8 cellular contexts compared by ENCODE assay signal in the genomic region with DNA sequence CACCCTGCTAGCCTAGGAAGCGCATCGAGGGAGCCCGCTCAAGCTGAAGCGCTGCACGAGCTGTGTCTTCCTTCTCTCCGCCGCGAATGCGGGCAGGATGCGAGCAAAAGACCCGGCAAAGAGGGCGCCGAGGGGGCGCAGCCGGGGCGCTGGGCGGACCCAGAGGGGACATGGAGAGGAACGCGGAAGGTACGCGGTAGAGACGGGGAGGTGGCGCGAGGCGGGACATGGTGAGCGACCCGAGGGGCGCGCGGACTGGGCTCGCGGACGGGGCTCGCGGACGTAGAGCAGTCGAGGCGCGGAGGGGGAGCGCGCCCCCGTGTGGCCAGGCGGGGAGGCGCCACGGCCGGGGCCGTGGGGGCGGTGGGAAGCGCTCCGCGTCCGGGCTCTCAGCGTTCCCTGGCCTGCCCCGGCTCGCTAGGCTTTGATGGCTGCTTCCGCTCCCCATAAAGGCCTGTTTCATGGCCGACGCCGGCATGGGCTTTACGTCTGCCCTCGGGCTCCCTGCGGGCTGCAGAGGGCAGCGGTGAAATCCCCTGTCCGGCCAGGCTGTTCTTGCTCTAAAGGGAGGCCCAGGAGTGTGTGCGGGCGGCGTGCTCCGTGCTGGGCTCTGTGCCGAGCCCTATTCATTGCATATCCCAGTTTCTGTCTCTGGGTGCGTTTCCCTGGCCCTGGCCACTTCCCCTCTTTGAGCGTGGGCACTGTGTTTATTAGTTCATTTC. TPM values are rescaled to one million over a fixed set of nuclear protein-coding genes. Genes with fewer than 3 reads are reported as not detected.
DNase-seq lines count a peak whose midpoint lies in the region; ATAC-seq and TF ChIP-seq lines count a peak whose summit lies in the region.

No MANE protein-coding gene starts in this region.

- H3K27me3 ChIP-seq in HL-60 (ENCODE audit: insufficient read depth, poor library complexity, severe bottlenecking), result peaks cover 14% of the 10 kb centered on the region
- H3K27me3 ChIP-seq in heart left ventricle, result peaks cover 0 to 86% (median 24%) of the 10 kb centered on the region in 9 donors
- no peaks in the 10 kb centered on the region for H3K27me3 ChIP-seq in ovary
- peaks cover 0 to 21% of the 10 kb centered on the region in 2 donors for H3K27me3 ChIP-seq in tibial nerve

- TF ChIP-seq CTCF in HL-60 (IDR thresholded peaks at IDR 0.05; ENCODE audit: insufficient read depth, low read length) (peak; percentile 65), heart left ventricle (IDR thresholded peaks at IDR 0.05) (peak; percentile 76 to 99 (median 94)), ovary (IDR thresholded peaks at IDR 0.05) (peak; percentile 81 to 95 (median 93)), tibial nerve (IDR thresholded peaks at IDR 0.05) (peak; percentile 88 to 97 (median 95))

- WGBS in heart left ventricle, 4 donors, result 0 to 1% (median 1%) methylated on average over 24 to 71 of the region's 71 CpGs
- 1% methylated on average over 50 to 71 of the region's 71 CpGs for WGBS in ovary, 3 donors
- WGBS in tibial nerve, 2 donors, result 1 to 2% methylated on average over 37 to 68 of the region's 71 CpGs

- TF ChIP-seq EP300 in ovary (IDR thresholded peaks at IDR 0.05) (no peak), tibial nerve (IDR thresholded peaks at IDR 0.05) (peak in 1 of 2 donors; percentile 38)

- peaks cover 68% of the 10 kb centered on the region for H3K27me3 Mint-ChIP-seq in activated naive CD8-positive, alpha-beta T cell treated with anti-CD3 and anti-CD28 coated beads, Interleukin-2, amount 10 ng/mL, durations not matched to agents 7 days and 5 days

- DNase-seq in CMK (ENCODE audit: low read depth), result peak; percentile 45
- DNase-seq in HL-60 (ENCODE audit: low read depth in 1 of 2, low spot score in 1 of 2), result peak; percentile 29 to 45
- DNase-seq in SK-MEL-5 (ENCODE audit: low read depth, low spot score), result peak; percentile 64
- peak; percentile 89 for DNase-seq in activated naive CD8-positive, alpha-beta T cell treated with anti-CD3 and anti-CD28 coated beads, Interleukin-2, amount 10 ng/mL, durations not matched to agents 7 days and 5 days
- peak; percentile 54 to 83 (median 65) for DNase-seq in heart left ventricle
- peak; percentile 58 to 87 (median 74) for DNase-seq in ovary
- DNase-seq in tibial nerve (ENCODE audit: low spot score in 2 of 2), result peak in 1 of 2 donors; percentile 45

- H3K36me3 ChIP-seq in heart left ventricle (no peaks in the 10 kb centered on the region), ovary (no peaks in the 10 kb centered on the region), tibial nerve (no peaks in the 10 kb centered on the region)

- H3K9me3 ChIP-seq in heart left ventricle (peaks cover 0 to 18% (median 2%) of the 10 kb centered on the region in 12 donors), ovary (no peaks in the 10 kb centered on the region), tibial nerve (peaks cover 0 to 14% (median 1%) of the 10 kb centered on the region in 4 donors)

- no peak overlapping the region for H3K27ac ChIP-seq in HL-60 (replicated peaks)
- H3K27ac ChIP-seq in heart left ventricle, result peak overlapping the region in 8 of 12 donors; percentile 24 to 55 (median 40)
- H3K27ac ChIP-seq in ovary, result no peak overlapping the region
- H3K27ac ChIP-seq in tibial nerve, result peak overlapping the region; percentile 33 to 82 (median 60)

- H3K36me3 Mint-ChIP-seq in activated naive CD8-positive, alpha-beta T cell treated with anti-CD3 and anti-CD28 coated beads, Interleukin-2, amount 10 ng/mL, durations not matched to agents 7 days and 5 days, result no peaks in the 10 kb centered on the region

- intact Hi-C loops in heart left ventricle (cut with DNase I) (loop anchor here in 4 of 10 donors (5.0 kb wide), 2 partner anchors 502 to 687 kb away; no protein-coding TSS in a partner anchor), ovary (cut with DNase I) (no loop called here)

- H3K4me1 ChIP-seq in heart left ventricle (peaks cover 0 to 25% (median 8%) of the 10 kb centered on the region in 12 donors), ovary (ENCODE audit: insufficient read depth) (no peaks in the 10 kb centered on the region), tibial nerve (peaks cover 0 to 41% (median 12%) of the 10 kb centered on the region in 4 donors)

- in situ Hi-C loops in SK-MEL-5 (cut with HindIII; ENCODE audit: low pct_unique_long_range_greater_than_20kb, low sequenced_read_pairs), result no loop called here

- peak overlapping the region; percentile 77 for H3K4me3 Mint-ChIP-seq in activated naive CD8-positive, alpha-beta T cell treated with anti-CD3 and anti-CD28 coated beads, Interleukin-2, amount 10 ng/mL, durations not matched to agents 7 days and 5 days

- H3K4me3 ChIP-seq in HL-60 (replicated peaks; ENCODE audit: insufficient read depth, low read length) (peak overlapping the region; percentile 42), heart left ventricle (peak overlapping the region; percentile 25 to 68 (median 53)), ovary (peak overlapping the region; percentile 45), tibial nerve (peak overlapping the region; percentile 33 to 63 (median 52))

- POLR2A ChIA-PET in activated naive CD8-positive, alpha-beta T cell treated with anti-CD3 and anti-CD28 coated beads, Interleukin-2, amount 10 ng/mL, durations not matched to agents 7 days and 5 days (lab: Charles Lee), result interaction anchor here (0.7 kb wide), 1 partner anchor 1556 kb away, joined by 3 read pairs; no protein-coding TSS in a partner anchor

- ATAC-seq in activated naive CD8-positive, alpha-beta T cell treated with anti-CD3 and anti-CD28 coated beads, Interleukin-2, amount 10 ng/mL, durations not matched to agents 7 days and 5 days (ENCODE audit: low read depth), result peak; percentile 89
- peak in 3 of 4 donors; percentile 86 to 94 (median 88) for ATAC-seq in heart left ventricle
- ATAC-seq in HG03354 (IDR thresholded peaks at IDR 0.05; ENCODE audit: poor library complexity, severe bottlenecking, unreplicated experiment), result no peak

- TF ChIP-seq POLR2A in heart left ventricle (IDR thresholded peaks at IDR 0.05), result no peak
- no peak for TF ChIP-seq POLR2A in ovary (IDR thresholded peaks at IDR 0.05)
- TF ChIP-seq POLR2A in tibial nerve (IDR thresholded peaks at IDR 0.05), result peak in 1 of 2 donors; percentile 15

- H3K4me1 Mint-ChIP-seq in activated naive CD8-positive, alpha-beta T cell treated with anti-CD3 and anti-CD28 coated beads, Interleukin-2, amount 10 ng/mL, durations not matched to agents 7 days and 5 days, result peaks cover 6% of the 10 kb centered on the region

- no peak overlapping the region for H3K27ac Mint-ChIP-seq in activated naive CD8-positive, alpha-beta T cell treated with anti-CD3 and anti-CD28 coated beads, Interleukin-2, amount 10 ng/mL, durations not matched to agents 7 days and 5 days

- no peaks in the 10 kb centered on the region for H3K9me3 Mint-ChIP-seq in activated naive CD8-positive, alpha-beta T cell treated with anti-CD3 and anti-CD28 coated beads, Interleukin-2, amount 10 ng/mL, durations not matched to agents 7 days and 5 days

RNA-seq across cellular contexts. Expression of a gene that starts 31.2 kb away (rescaled TPM):
- not detected in 2 replicates for total RNA-seq in SK-MEL-5 (2014; rRNA removed; shearing (Covaris generic))
- not detected in 2 replicates for polyA plus RNA-seq in SK-MEL-5 (2015; cell fraction: cytosol; rRNA removed)
- polyA plus RNA-seq in SK-MEL-5 (2015; cell fraction: nucleus; rRNA removed), result not detected in 2 replicates
- total RNA-seq in activated naive CD8-positive, alpha-beta T cell treated with anti-CD3 and anti-CD28 coated beads, Interleukin-2, amount 10 ng/mL, durations not matched to agents 7 days and 5 days, result not detected
- total RNA-seq in heart left ventricle (1 to 10 TPM in 1 of 9 donors, under 1 TPM in 1, not detected in 7; 0.56 to 6.4 TPM), ovary (1 to 10 TPM in 6 of 7 donors, not detected in 1; 1.1 to 5.9 (median 1.6) TPM), tibial nerve (10 to 100 TPM in 3 of 4 donors, 1 to 10 TPM in 1; 2.4 to 64.9 (median 40.7) TPM)
- polyA plus RNA-seq in heart left ventricle (under 1 TPM in 1 of 2 donors, not detected in 1; 0.14 TPM), ovary (1 to 10 TPM in 1 of 2 donors, under 1 TPM in 1; 0.11 to 1.0 TPM)

RNA-seq across cellular contexts. Expression of a gene that starts 41.7 kb away (rescaled TPM):
- total RNA-seq in SK-MEL-5 (2014; rRNA removed; shearing (Covaris generic)), result 73.3 and 82.5 TPM in 2 replicates
- polyA plus RNA-seq in SK-MEL-5 (2015; cell fraction: cytosol; rRNA removed), result 140 and 157 TPM in 2 replicates
- 26.8 and 28.0 TPM in 2 replicates for polyA plus RNA-seq in SK-MEL-5 (2015; cell fraction: nucleus; rRNA removed)
- total RNA-seq in activated naive CD8-positive, alpha-beta T cell treated with anti-CD3 and anti-CD28 coated beads, Interleukin-2, amount 10 ng/mL, durations not matched to agents 7 days and 5 days, result 1 to 10 TPM; 2.4 to 5.5 TPM
- total RNA-seq in heart left ventricle (10 to 100 TPM; 10.3 to 41.9 (median 19.9) TPM), ovary (100 to 1,000 TPM in 2 of 7 donors, 10 to 100 TPM in 5; 26.6 to 170 (median 66.5) TPM), tibial nerve (100 to 1,000 TPM in 3 of 4 donors, 10 to 100 TPM in 1; 74.7 to 192 (median 124) TPM)
- polyA plus RNA-seq in heart left ventricle (10 to 100 TPM; 11.9 to 26.4 TPM), ovary (10 to 100 TPM; 38.1 to 44.1 TPM)

Comparison
In these comparisons a context has a peak if more than half of its experiments do, and no peak if none do; other contexts are left out.
1. H3K27ac ChIP-seq: peak in heart left ventricle (8 of 12) and tibial nerve (4 of 4); none in HL-60 (single experiment) and ovary (0 of 2).
2. Peak in every context shown above with its lines, with median percentiles within 50 percentile points of each other: H3K4me3 ChIP-seq and CTCF ChIP-seq.